ENCODE assay signal across 1 cellular context in the genomic region with DNA sequence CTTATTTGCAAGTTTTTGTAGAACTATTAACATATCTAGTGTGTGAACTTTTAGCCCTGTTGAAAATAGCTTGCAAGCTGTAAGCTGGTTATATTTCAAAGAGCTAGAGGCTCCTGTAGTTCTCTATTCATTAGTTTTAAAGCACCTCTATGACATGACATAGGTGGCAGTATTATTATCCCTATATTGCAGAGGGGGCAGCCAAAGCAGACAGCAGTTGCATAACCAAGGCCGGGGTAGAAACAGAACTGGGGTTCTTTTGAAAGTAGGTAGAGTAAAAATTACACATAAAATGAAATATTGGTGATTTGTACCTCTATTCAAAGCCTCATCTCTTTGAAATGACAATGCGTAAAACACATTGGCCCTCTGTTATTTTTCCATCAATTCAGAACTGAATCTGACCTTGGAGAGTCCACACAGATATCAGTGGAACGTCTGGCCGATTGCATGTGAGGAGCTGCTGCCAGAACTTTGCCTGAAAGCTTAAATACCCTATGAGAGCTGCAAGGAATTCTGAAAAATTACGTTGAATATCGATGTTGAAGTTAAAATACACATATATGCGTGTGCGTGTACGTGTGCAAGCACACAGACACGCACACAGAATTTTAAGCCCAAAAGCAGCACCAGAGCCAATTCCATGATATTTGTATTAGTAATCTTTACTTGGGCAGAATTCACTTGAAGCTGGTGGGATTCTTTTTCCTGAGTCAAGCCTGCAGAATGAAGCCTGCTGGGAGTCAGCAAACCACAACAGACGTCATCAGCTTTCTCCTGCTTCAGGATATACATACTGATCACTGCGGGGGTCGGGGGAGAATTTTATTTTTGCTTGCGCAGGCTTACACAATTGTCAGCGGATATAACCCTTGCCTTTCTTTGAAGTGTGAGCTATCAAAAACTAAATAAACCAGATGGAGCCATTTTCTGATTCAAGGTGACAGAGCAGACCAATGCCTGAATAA.
TF ChIP-seq lines count a peak whose summit lies in the region.

No MANE protein-coding gene starts in this region.

TF ChIP-seq in WTC11, 78 proteins besides CTCF, POLR2A, EP300 and RAD21 (continued from another document):
- TF ChIP-seq NFE2L1 (CRISPR knock-in tag; IDR thresholded peaks at IDR 0.05), result no peak
- TF ChIP-seq SMAD4 (CRISPR knock-in tag; IDR thresholded peaks at IDR 0.05), result no peak
- no peak for TF ChIP-seq CBFB (CRISPR knock-in tag; IDR thresholded peaks at IDR 0.05; ENCODE audit: low read depth)
- TF ChIP-seq HMGA2 (CRISPR knock-in tag; IDR thresholded peaks at IDR 0.05), result no peak
- no peak for TF ChIP-seq CREB1 (CRISPR knock-in tag; IDR thresholded peaks at IDR 0.05)
- TF ChIP-seq FOXK1 (CRISPR knock-in tag; IDR thresholded peaks at IDR 0.05), result no peak
- no peak for TF ChIP-seq ZNF263 (CRISPR knock-in tag; IDR thresholded peaks at IDR 0.05; ENCODE audit: low read depth)
- no peak for TF ChIP-seq ZNF416 (CRISPR knock-in tag; IDR thresholded peaks at IDR 0.05)
- no peak for TF ChIP-seq MXD4 (CRISPR knock-in tag; IDR thresholded peaks at IDR 0.05; ENCODE audit: borderline replicate concordance)
